In the genomic region with DNA sequence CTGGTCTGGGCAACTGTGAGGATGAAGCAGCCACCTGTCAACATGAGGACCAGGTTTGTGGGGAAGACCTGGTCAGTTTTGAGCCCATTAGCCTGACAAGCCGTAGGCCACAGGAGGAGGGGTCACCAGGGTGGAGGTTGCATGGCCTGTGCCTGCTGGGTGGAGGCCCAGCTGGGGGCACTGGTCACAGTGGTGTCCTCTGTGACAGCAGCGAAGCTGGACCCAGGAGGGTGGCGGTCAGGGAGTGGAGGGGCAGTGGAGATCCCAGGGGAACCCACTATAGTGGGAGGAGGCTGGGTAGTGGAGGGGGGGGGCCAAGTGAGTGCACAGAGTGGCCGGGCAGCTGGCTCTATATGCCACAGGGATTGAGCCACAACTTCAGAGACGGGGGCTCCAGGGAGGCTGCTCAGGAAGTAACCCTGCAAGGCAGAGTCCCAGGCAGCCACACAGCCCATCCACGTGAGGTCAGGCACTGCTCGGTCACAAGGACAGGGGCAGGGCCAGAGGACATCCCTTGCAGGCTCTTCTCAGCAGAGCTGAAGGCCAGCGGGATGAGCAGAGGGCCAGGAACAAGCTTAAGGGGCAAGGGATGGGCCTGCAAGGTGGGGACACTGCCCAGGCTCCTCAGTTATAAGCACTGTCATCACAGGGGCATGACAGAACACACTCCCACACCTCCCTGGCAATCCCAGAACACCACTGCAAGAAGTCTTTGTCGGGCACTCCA, we compare ENCODE assay signal across 3 cellular contexts.
A peak's percentile ranks its signal among the peaks of the same experiment; 100 is the strongest.
TF ChIP-seq lines count a peak whose summit lies in the region.

No MANE protein-coding gene starts in this region.

TF ChIP-seq in PFSK-1, 5 proteins besides CTCF, POLR2A, EP300 and RAD21:
- TF ChIP-seq POLR2AphosphoS5 (IDR thresholded peaks at IDR 0.05; ENCODE audit: low read depth, low read length) (0 out of 2 replicates have a peak, but pooled peaks have one; percentile 31), REST (IDR thresholded peaks at IDR 0.05; ENCODE audit: insufficient read depth in 1 of 2, low read depth in 2 of 2, low read length in 2 of 2) (no peak)
TF ChIP-seq in PFSK-1: peak in this region for 1.

TF ChIP-seq in HepG2, 621 proteins besides CTCF, POLR2A, EP300 and RAD21:
- TF ChIP-seq AGO2 (optimal IDR thresholded peaks at IDR 0.05; ENCODE audit: low read depth, low read length) (peak; percentile 88), ZFY (CRISPR knock-in tag; IDR thresholded peaks at IDR 0.05) (0 out of 2 replicates have a peak, but pooled peaks have one; percentile 6), ZNF281 (CRISPR knock-in tag; IDR thresholded peaks at IDR 0.05; ENCODE audit: borderline replicate concordance) (no peak)

TF ChIP-seq in SK-N-SH treated with all-trans-retinoic acid at 6 μM for 48 hours, 23 proteins besides CTCF, POLR2A, EP300 and RAD21:
- TF ChIP-seq, protein P1, sequence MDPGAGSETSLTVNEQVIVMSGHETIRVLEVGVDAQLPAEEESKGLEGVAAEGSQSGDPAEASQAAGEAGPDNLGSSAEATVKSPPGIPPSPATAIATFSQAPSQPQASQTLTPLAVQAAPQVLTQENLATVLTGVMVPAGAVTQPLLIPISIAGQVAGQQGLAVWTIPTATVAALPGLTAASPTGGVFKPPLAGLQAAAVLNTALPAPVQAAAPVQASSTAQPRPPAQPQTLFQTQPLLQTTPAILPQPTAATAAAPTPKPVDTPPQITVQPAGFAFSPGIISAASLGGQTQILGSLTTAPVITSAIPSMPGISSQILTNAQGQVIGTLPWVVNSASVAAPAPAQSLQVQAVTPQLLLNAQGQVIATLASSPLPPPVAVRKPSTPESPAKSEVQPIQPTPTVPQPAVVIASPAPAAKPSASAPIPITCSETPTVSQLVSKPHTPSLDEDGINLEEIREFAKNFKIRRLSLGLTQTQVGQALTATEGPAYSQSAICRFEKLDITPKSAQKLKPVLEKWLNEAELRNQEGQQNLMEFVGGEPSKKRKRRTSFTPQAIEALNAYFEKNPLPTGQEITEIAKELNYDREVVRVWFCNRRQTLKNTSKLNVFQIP (CRISPR knock-in tag; IDR thresholded peaks at IDR 0.05; ENCODE audit: borderline replicate concordance, low read depth): no peak
- TF ChIP-seq, protein P2, sequence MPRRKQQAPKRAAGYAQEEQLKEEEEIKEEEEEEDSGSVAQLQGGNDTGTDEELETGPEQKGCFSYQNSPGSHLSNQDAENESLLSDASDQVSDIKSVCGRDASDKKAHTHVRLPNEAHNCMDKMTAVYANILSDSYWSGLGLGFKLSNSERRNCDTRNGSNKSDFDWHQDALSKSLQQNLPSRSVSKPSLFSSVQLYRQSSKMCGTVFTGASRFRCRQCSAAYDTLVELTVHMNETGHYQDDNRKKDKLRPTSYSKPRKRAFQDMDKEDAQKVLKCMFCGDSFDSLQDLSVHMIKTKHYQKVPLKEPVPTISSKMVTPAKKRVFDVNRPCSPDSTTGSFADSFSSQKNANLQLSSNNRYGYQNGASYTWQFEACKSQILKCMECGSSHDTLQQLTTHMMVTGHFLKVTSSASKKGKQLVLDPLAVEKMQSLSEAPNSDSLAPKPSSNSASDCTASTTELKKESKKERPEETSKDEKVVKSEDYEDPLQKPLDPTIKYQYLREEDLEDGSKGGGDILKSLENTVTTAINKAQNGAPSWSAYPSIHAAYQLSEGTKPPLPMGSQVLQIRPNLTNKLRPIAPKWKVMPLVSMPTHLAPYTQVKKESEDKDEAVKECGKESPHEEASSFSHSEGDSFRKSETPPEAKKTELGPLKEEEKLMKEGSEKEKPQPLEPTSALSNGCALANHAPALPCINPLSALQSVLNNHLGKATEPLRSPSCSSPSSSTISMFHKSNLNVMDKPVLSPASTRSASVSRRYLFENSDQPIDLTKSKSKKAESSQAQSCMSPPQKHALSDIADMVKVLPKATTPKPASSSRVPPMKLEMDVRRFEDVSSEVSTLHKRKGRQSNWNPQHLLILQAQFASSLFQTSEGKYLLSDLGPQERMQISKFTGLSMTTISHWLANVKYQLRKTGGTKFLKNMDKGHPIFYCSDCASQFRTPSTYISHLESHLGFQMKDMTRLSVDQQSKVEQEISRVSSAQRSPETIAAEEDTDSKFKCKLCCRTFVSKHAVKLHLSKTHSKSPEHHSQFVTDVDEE (CRISPR knock-in tag; IDR thresholded peaks at IDR 0.05): no peak
- TF ChIP-seq, protein P3, sequence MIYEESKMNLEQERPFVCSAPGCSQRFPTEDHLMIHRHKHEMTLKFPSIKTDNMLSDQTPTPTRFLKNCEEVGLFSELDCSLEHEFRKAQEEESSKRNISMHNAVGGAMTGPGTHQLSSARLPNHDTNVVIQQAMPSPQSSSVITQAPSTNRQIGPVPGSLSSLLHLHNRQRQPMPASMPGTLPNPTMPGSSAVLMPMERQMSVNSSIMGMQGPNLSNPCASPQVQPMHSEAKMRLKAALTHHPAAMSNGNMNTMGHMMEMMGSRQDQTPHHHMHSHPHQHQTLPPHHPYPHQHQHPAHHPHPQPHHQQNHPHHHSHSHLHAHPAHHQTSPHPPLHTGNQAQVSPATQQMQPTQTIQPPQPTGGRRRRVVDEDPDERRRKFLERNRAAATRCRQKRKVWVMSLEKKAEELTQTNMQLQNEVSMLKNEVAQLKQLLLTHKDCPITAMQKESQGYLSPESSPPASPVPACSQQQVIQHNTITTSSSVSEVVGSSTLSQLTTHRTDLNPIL (CRISPR knock-in tag; IDR thresholded peaks at IDR 0.05; ENCODE audit: low read depth): no peak
- TF ChIP-seq PATZ1 (CRISPR knock-in tag; IDR thresholded peaks at IDR 0.05; ENCODE audit: borderline replicate concordance) (no peak), ZC3H10 (CRISPR knock-in tag; IDR thresholded peaks at IDR 0.05) (no peak), ISL1 (CRISPR knock-in tag; IDR thresholded peaks at IDR 0.05) (no peak), GLIS3 (CRISPR knock-in tag; IDR thresholded peaks at IDR 0.05) (no peak), ZFP3 (CRISPR knock-in tag; IDR thresholded peaks at IDR 0.05) (no peak), ARNTL (CRISPR knock-in tag; IDR thresholded peaks at IDR 0.05; ENCODE audit: borderline replicate concordance, low read depth) (no peak), OSR1 (CRISPR knock-in tag; IDR thresholded peaks at IDR 0.05) (no peak), ZNF70 (CRISPR knock-in tag; IDR thresholded peaks at IDR 0.05) (no peak), BACH2 (CRISPR knock-in tag; IDR thresholded peaks at IDR 0.05; ENCODE audit: borderline replicate concordance) (no peak), CSDC2 (CRISPR knock-in tag; IDR thresholded peaks at IDR 0.05) (no peak), CSRNP3 (CRISPR knock-in tag; IDR thresholded peaks at IDR 0.05) (no peak), TOX (CRISPR knock-in tag; IDR thresholded peaks at IDR 0.05; ENCODE audit: borderline replicate concordance) (no peak), ZNF565 (CRISPR knock-in tag; conservative IDR thresholded peaks at IDR 0.05; ENCODE audit: low read depth) (no peak), SNAI2 (CRISPR knock-in tag; IDR thresholded peaks at IDR 0.05) (no peak)
TF ChIP-seq in SK-N-SH treated with all-trans-retinoic acid at 6 μM for 48 hours: peak in this region for 0.
